Comparison of ENCODE assay signal across 2 cellular contexts in the genomic region with DNA sequence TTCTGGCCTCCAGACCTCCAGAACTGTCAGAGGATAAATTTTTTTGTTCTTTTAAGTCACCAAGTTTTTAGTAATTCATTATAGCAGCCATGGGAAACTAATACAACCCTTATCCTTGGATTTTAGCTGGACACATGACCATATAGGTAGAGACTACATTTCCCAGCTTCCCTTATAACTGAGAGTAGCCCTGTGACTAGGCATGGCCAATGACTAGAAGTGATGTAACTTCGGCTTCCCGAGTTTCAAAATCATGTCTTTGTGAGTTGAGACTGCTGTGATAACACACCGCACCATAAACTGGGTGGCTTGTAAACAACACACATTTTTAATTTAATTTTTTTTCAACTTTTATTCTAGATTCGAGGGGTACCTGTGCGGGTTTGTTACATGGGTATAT.
TF ChIP-seq lines count a peak whose summit lies in the region.

No MANE protein-coding gene starts in this region.

TF ChIP-seq in K562, 482 proteins besides CTCF, POLR2A, EP300 and RAD21 (continued from another document and continues in another):
- TF ChIP-seq USF2 (CRISPR knock-in tag; IDR thresholded peaks at IDR 0.05) (peak; percentile 60), ATF7 (IDR thresholded peaks at IDR 0.05) (0 out of 2 replicates have a peak, but pooled peaks have one; percentile 21), SP1 (CRISPR knock-in tag; IDR thresholded peaks at IDR 0.05) (no peak), CEBPG (CRISPR knock-in tag; IDR thresholded peaks at IDR 0.05) (no peak), CEBPG (tag; conservative IDR thresholded peaks at IDR 0.05 in 1 of 2, IDR thresholded peaks at IDR 0.05 in 1 of 2) (peak in 1 of 2 experiments; percentile 71; a peak in 2 of 4 replicates), HMGN3 (IDR thresholded peaks at IDR 0.05; ENCODE audit: borderline replicate concordance, extremely low read depth, insufficient read length, low read depth, low read length) (no peak), RAD51 (IDR thresholded peaks at IDR 0.05; ENCODE audit: borderline replicate concordance, low read depth) (peak; percentile 72), TFE3 (CRISPR knock-in tag; IDR thresholded peaks at IDR 0.05) (peak; percentile 49), CEBPB (tag; IDR thresholded peaks at IDR 0.05) (peak; percentile 39; the same call in 1 of the 2 replicates), ATF3 (IDR thresholded peaks at IDR 0.05) (0 out of 2 replicates have a peak, but pooled peaks have one; percentile 40), ATF3 (CRISPR knock-in tag; conservative IDR thresholded peaks at IDR 0.05) (no peak), HDGF (IDR thresholded peaks at IDR 0.05) (no peak), HCFC1 (IDR thresholded peaks at IDR 0.05; ENCODE audit: low read depth, low read length) (peak; percentile 76)
- TF ChIP-seq, protein P1, sequence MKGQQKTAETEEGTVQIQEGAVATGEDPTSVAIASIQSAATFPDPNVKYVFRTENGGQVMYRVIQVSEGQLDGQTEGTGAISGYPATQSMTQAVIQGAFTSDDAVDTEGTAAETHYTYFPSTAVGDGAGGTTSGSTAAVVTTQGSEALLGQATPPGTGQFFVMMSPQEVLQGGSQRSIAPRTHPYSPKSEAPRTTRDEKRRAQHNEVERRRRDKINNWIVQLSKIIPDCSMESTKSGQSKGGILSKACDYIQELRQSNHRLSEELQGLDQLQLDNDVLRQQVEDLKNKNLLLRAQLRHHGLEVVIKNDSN (CRISPR knock-in tag; IDR thresholded peaks at IDR 0.05): peak; percentile 55

TF ChIP-seq in HepG2, 621 proteins besides CTCF, POLR2A, EP300 and RAD21 (continued from another document):
- TF ChIP-seq ZNF143 (CRISPR knock-in tag; IDR thresholded peaks at IDR 0.05) (peak; percentile 73), NFYC (CRISPR knock-in tag; IDR thresholded peaks at IDR 0.05) (peak; percentile 49), GABPA (IDR thresholded peaks at IDR 0.05; ENCODE audit: low read depth, low read length) (no peak), GABPA (CRISPR knock-in tag; IDR thresholded peaks at IDR 0.05; ENCODE audit: low read depth) (0 out of 2 replicates have a peak, but pooled peaks have one; percentile 15), HCFC1 (IDR thresholded peaks at IDR 0.05; ENCODE audit: low read depth, low read length) (peak; percentile 41; the same call in 1 of the 2 replicates), PAF1 (CRISPR knock-in tag; IDR thresholded peaks at IDR 0.05) (no peak), USF2 (IDR thresholded peaks at IDR 0.05; ENCODE audit: low read depth, low read length) (peak; percentile 16; the same call in 1 of the 2 replicates), USF2 (CRISPR knock-in tag; IDR thresholded peaks at IDR 0.05; ENCODE audit: borderline replicate concordance) (peak; percentile 73; the same call in 1 of the 2 replicates)
- TF ChIP-seq, protein P2, sequence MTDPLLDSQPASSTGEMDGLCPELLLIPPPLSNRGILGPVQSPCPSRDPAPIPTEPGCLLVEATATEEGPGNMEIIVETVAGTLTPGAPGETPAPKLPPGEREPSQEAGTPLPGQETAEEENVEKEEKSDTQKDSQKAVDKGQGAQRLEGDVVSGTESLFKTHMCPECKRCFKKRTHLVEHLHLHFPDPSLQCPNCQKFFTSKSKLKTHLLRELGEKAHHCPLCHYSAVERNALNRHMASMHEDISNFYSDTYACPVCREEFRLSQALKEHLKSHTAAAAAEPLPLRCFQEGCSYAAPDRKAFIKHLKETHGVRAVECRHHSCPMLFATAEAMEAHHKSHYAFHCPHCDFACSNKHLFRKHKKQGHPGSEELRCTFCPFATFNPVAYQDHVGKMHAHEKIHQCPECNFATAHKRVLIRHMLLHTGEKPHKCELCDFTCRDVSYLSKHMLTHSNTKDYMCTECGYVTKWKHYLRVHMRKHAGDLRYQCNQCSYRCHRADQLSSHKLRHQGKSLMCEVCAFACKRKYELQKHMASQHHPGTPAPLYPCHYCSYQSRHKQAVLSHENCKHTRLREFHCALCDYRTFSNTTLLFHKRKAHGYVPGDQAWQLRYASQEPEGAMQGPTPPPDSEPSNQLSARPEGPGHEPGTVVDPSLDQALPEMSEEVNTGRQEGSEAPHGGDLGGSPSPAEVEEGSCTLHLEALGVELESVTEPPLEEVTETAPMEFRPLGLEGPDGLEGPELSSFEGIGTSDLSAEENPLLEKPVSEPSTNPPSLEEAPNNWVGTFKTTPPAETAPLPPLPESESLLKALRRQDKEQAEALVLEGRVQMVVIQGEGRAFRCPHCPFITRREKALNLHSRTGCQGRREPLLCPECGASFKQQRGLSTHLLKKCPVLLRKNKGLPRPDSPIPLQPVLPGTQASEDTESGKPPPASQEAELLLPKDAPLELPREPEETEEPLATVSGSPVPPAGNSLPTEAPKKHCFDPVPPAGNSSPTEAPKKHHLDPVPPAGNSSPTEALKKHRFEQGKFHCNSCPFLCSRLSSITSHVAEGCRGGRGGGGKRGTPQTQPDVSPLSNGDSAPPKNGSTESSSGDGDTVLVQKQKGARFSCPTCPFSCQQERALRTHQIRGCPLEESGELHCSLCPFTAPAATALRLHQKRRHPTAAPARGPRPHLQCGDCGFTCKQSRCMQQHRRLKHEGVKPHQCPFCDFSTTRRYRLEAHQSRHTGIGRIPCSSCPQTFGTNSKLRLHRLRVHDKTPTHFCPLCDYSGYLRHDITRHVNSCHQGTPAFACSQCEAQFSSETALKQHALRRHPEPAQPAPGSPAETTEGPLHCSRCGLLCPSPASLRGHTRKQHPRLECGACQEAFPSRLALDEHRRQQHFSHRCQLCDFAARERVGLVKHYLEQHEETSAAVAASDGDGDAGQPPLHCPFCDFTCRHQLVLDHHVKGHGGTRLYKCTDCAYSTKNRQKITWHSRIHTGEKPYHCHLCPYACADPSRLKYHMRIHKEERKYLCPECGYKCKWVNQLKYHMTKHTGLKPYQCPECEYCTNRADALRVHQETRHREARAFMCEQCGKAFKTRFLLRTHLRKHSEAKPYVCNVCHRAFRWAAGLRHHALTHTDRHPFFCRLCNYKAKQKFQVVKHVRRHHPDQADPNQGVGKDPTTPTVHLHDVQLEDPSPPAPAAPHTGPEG (CRISPR knock-in tag; IDR thresholded peaks at IDR 0.05): no peak
